Comparison of ENCODE assay signal across 8 cellular contexts in genomic region chr16:3654249-3654991, GRCh38. TPM values are rescaled to one million over a fixed set of nuclear protein-coding genes. Genes with fewer than 3 reads are reported as not detected.
DNase-seq lines count a peak whose midpoint lies in the region; ATAC-seq and TF ChIP-seq lines count a peak whose summit lies in the region.

A gene with protein sequence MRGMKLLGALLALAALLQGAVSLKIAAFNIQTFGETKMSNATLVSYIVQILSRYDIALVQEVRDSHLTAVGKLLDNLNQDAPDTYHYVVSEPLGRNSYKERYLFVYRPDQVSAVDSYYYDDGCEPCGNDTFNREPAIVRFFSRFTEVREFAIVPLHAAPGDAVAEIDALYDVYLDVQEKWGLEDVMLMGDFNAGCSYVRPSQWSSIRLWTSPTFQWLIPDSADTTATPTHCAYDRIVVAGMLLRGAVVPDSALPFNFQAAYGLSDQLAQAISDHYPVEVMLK (plus strand): TSS chr16:3654691. CDS start chr16:3655374, 683 bp downstream.

- H3K14ac ChIP-seq in trophoblast cell (ENCODE audit: low read length) = no peak within 1 kb of the TSS

- H4K91ac ChIP-seq in trophoblast cell (ENCODE audit: low read depth, low read length) = no peak within 1 kb of the TSS

- no CpG with 5 or more reads among the region's 14 CpGs for WGBS in trophoblast cell (ENCODE audit: extremely low coverage, insufficient coverage, insufficient read length)

- peak; percentile 71 for TF ChIP-seq CTCF in RWPE1 (conservative IDR thresholded peaks at IDR 0.05; ENCODE audit: low read depth)

- ATAC-seq in GM18867 (IDR thresholded peaks at IDR 0.05; ENCODE audit: unreplicated experiment) (no peak), GM18502 (IDR thresholded peaks at IDR 0.05; ENCODE audit: poor library complexity, unreplicated experiment) (no peak)

- H3K4me3 ChIP-seq in trophoblast cell (ENCODE audit: low read depth, low read length) = no peak within 1 kb of the TSS

- H3K79me2 ChIP-seq in trophoblast cell (ENCODE audit: control insufficient read depth, insufficient read depth, low read length, poor library complexity) = no peaks in the 10 kb centered on the region

- H2BK120ac ChIP-seq in trophoblast cell (ENCODE audit: insufficient read depth, low read length, poor library complexity) = no peak within 1 kb of the TSS

- peaks cover 50 to 54% of the 10 kb centered on the region in 2 experiments for H3K36me3 ChIP-seq in trophoblast cell (ENCODE audit: control insufficient read depth in 1 of 2, insufficient read depth in 2 of 2, low read length in 2 of 2)

- no peak within 1 kb of the TSS for H4K8ac ChIP-seq in trophoblast cell (ENCODE audit: low read depth, low read length)

- no peak within 1 kb of the TSS for H2AFZ ChIP-seq in trophoblast cell (ENCODE audit: insufficient read depth, low read length, poor library complexity)

- no peak within 1 kb of the TSS for H3K4me2 ChIP-seq in trophoblast cell (ENCODE audit: low read length)

- no peak within 1 kb of the TSS for H3K18ac ChIP-seq in trophoblast cell (ENCODE audit: low read length)

- no peak within 1 kb of the TSS for H3K4ac ChIP-seq in trophoblast cell (ENCODE audit: low read depth, low read length)

- H4K12ac ChIP-seq in trophoblast cell (ENCODE audit: low read depth, low read length) = no peak within 1 kb of the TSS

- no peak within 1 kb of the TSS for H3K23ac ChIP-seq in trophoblast cell (ENCODE audit: low read length)

- peaks cover 2 to 8% of the 10 kb centered on the region in 2 experiments for H3K4me1 ChIP-seq in trophoblast cell (ENCODE audit: control insufficient read depth in 1 of 2, insufficient read depth in 2 of 2, low read length in 2 of 2)

- H3K27me3 ChIP-seq in trophoblast cell (ENCODE audit: insufficient read depth, low read length) = no peaks in the 10 kb centered on the region

- DNase-seq in CD1c-positive myeloid dendritic cell (ENCODE audit: extremely low spot score) (peak; percentile 69), HCEC 1CT (peak; percentile 55), RWPE1 (ENCODE audit: low spot score) (peak; percentile 60), glomerular endothelial cell (ENCODE audit: extremely low read depth, low read depth, low spot score) (no peak), trophoblast cell (peak; percentile 93 to 95)
- DNase-seq in activated effector memory CD4-positive, alpha-beta T cell treated with anti-CD3 and anti-CD28 coated beads, Interleukin-2, amount 50 U/mL, for 16 hours = peak; percentile 82

- POLR2A ChIA-PET in RWPE1 (lab: Yijun Ruan, JAX; ENCODE audit: low non-redundant PET) = interaction anchor here (0.6 kb wide), 1 partner anchor 8 kb away, joined by 3 read pairs; no protein-coding TSS in a partner anchor

- H3K9me3 ChIP-seq in trophoblast cell (ENCODE audit: insufficient read depth, low read depth, low read length) = no peaks in the 10 kb centered on the region

- H3K27ac ChIP-seq in RWPE1 = peak within 1 kb of the TSS; percentile 29
- no peak within 1 kb of the TSS for H3K27ac ChIP-seq in trophoblast cell (ENCODE audit: low read depth, low read length)

- no peak within 1 kb of the TSS for H2BK5ac ChIP-seq in trophoblast cell (ENCODE audit: low read depth, low read length, poor library complexity)

- no peak within 1 kb of the TSS for H2BK12ac ChIP-seq in trophoblast cell (ENCODE audit: low read length)

- no peak within 1 kb of the TSS for H3K9ac ChIP-seq in trophoblast cell (ENCODE audit: low read length)

- H3K79me1 ChIP-seq in trophoblast cell (ENCODE audit: low read length) = no peaks in the 10 kb centered on the region

- H2AK5ac ChIP-seq in trophoblast cell (ENCODE audit: low read length) = no peak within 1 kb of the TSS

- CTCF ChIA-PET in RWPE1 (lab: Yijun Ruan, JAX) = interaction anchor here (0.5 to 0.8 kb wide), 2 partner anchors 17 to 28 kb away, joined by 3 read pairs; no protein-coding TSS in a partner anchor

RNA-seq across cellular contexts. Expression of the gene that starts here (rescaled TPM):
- 11.8 and 14.8 TPM in 2 replicates for total RNA-seq in glomerular endothelial cell
- polyA plus RNA-seq in trophoblast cell (2013) = 10.6 and 11.7 TPM in 2 replicates
